Comparison of ENCODE assay signal across 27 cellular contexts in the genomic region with DNA sequence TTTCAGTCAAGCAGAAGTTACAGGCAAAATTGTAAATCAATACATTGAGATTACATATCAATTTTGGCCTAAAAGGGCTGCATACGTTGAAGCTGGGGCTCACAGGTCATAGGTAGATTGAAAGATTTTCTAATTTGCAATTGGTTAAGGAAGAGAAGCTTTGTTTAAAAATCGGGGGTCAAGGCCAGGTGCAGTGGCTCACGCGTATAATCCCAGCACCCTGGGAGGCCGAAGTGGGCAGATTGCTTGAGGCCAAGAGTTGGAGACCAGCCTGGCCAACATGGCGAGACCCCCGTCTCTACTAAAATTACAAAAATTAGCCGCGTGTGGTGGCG.
A peak's percentile ranks its signal among the peaks of the same experiment; 100 is the strongest.
DNase-seq lines count a peak whose midpoint lies in the region; ATAC-seq, FAIRE-seq and TF ChIP-seq lines count a peak whose summit lies in the region.
"Had no signal": no experiment of that assay in that cellular context is flagged by ENCODE, and none has a peak within 500 bp of the region (broad histone marks: within the 10 kb centered on the region; RNA-seq: fewer than 3 reads in every experiment).

No MANE protein-coding gene starts in this region.

- TF ChIP-seq CTCF in HepG2 (CRISPR knock-in tag; IDR thresholded peaks at IDR 0.05) = no peak
- no peak for TF ChIP-seq CTCF in right lobe of liver (IDR thresholded peaks at IDR 0.05)
- TF ChIP-seq CTCF in K562 (IDR thresholded peaks at IDR 0.05 in 2 of 3, conservative IDR thresholded peaks at IDR 0.05 in 1 of 3; ENCODE audit: insufficient read depth in 2 of 3, low read depth in 1 of 3, low read length in 3 of 3) = no peak

- H3K4me3 Mint-ChIP-seq in activated T-helper 17 cell treated with anti-CD3 and anti-CD28 coated beads, Interleukin-2, amount 50 U/mL, for 72 hours = peak overlapping the region; percentile 66
- H3K4me3 Mint-ChIP-seq: CD14-positive monocyte; CD4-positive, alpha-beta memory T cell; CD4-positive, CD25-positive, alpha-beta regulatory T cell; CD8-positive, alpha-beta memory T cell had no signal

- H3K27ac ChIP-seq in HepG2 (ENCODE audit: extremely low read length, insufficient read depth, low read length) = no peak overlapping the region
- no peak overlapping the region for H3K27ac ChIP-seq in right lobe of liver
- peak overlapping the region; percentile 91 for H3K27ac ChIP-seq in K562 (ENCODE audit: extremely low read depth, low read depth, low read length)
- H3K27ac ChIP-seq: BLaER1 had no signal

- H3K27ac Mint-ChIP-seq in activated T-helper 17 cell treated with anti-CD3 and anti-CD28 coated beads, Interleukin-2, amount 50 U/mL, for 72 hours = no peak overlapping the region

- DNase-seq in HepG2 (ENCODE audit: low spot score) (no peak), right lobe of liver (no peak), K562 (ENCODE audit: extremely low read depth in 1 of 4, low spot score in 3 of 4) (no peak)
- DNase-seq: 8988T; ACHN; BE2C; C1 segment of cervical spinal cord; CD4-positive, alpha-beta memory T cell; CD4-positive, CD25-positive, alpha-beta regulatory T cell; CD8-positive, alpha-beta memory T cell; COR-L47; DMS 273 treated with DMSO at 0.1 percent for 48 hours; DMS153; DMS53; DMS79; DND-41; EL; GDM1 had no signal

- H3K36me3 Mint-ChIP-seq in activated T-helper 17 cell treated with anti-CD3 and anti-CD28 coated beads, Interleukin-2, amount 50 U/mL, for 72 hours (ENCODE audit: low read depth) = peaks cover 15% of the 10 kb centered on the region
- H3K36me3 Mint-ChIP-seq: CD4-positive, alpha-beta memory T cell had no signal

- H3K4me2 ChIP-seq in HepG2 (ENCODE audit: low read depth, low read length) = no peak overlapping the region
- H3K4me2 ChIP-seq in K562 (ENCODE audit: insufficient read depth, low read length) = peak overlapping the region; percentile 81; the same call in 1 of the 2 replicates
- H3K4me2 ChIP-seq: BLaER1 had no signal

- FAIRE-seq in HepG2 (lab: Jason Lieb, UNC) = no peak
- no peak for FAIRE-seq in K562 (lab: Jason Lieb, UNC)
- FAIRE-seq: A204.1, GM12878, GM12892, GM18507 had no signal

- H3K9ac ChIP-seq in HepG2 (ENCODE audit: insufficient read depth, low read depth, low read length) (no peak overlapping the region), K562 (ENCODE audit: insufficient read depth in 1 of 2, low read depth in 2 of 2, low read length in 2 of 2) (peak overlapping the region in 1 of 2 experiments; percentile 69; a peak in 2 of 4 replicates)
- H3K9ac ChIP-seq: BLaER1 had no signal

- H3K9me3 Mint-ChIP-seq in activated T-helper 17 cell treated with anti-CD3 and anti-CD28 coated beads, Interleukin-2, amount 50 U/mL, for 72 hours = no peaks in the 10 kb centered on the region
- H3K9me3 Mint-ChIP-seq: CD4-positive, alpha-beta memory T cell; CD8-positive, alpha-beta memory T cell had no signal

- no peak for TF ChIP-seq RAD21 in HepG2 (CRISPR knock-in tag; IDR thresholded peaks at IDR 0.05)
- no peak for TF ChIP-seq RAD21 in K562 (CRISPR knock-in tag; conservative IDR thresholded peaks at IDR 0.05 in 1 of 2, IDR thresholded peaks at IDR 0.05 in 1 of 2)

- H3K4me1 ChIP-seq in HepG2 (ENCODE audit: insufficient read depth, low read length) (peaks cover 68% of the 10 kb centered on the region), right lobe of liver (peaks cover 0 to 52% (median 16%) of the 10 kb centered on the region in 4 donors), K562 (replicated peaks in 1 of 2; ENCODE audit: control insufficient read depth in 2 of 2, insufficient read depth in 2 of 2, low read length in 2 of 2) (peaks cover 26 to 52% of the 10 kb centered on the region in 2 experiments)

- H3K9me1 ChIP-seq in K562 (ENCODE audit: control insufficient read depth, insufficient read depth, low read length) = no peaks in the 10 kb centered on the region

- no peak for ATAC-seq in HepG2
- no peak for ATAC-seq in right lobe of liver
- no peak for ATAC-seq in activated T-helper 17 cell treated with anti-CD3 and anti-CD28 coated beads, Interleukin-2, amount 50 U/mL, for 72 hours (replicated peaks)
- no peak for ATAC-seq in K562
- no peak for ATAC-seq in GM19467 (IDR thresholded peaks at IDR 0.05; ENCODE audit: unreplicated experiment)
- ATAC-seq in HG03442 (IDR thresholded peaks at IDR 0.05; ENCODE audit: unreplicated experiment) = no peak
- ATAC-seq: GM12878 had no signal

- no TSS peak for BruUV-seq in HepG2 (replicated peaks; lab: Mats Ljungman, UMichigan)
- no TSS peak for BruUV-seq in K562 (replicated peaks; lab: Mats Ljungman, UMichigan)

- no peak overlapping the region for H3K4me3 ChIP-seq in HepG2 (replicated peaks in 1 of 3; ENCODE audit: insufficient read depth in 1 of 3, low read depth in 2 of 3, low read length in 3 of 3)
- H3K4me3 ChIP-seq in right lobe of liver = no peak overlapping the region
- no peak overlapping the region for H3K4me3 ChIP-seq in K562
- H3K4me3 ChIP-seq: BLaER1, GM12878 had no signal

- H3K79me2 ChIP-seq in HepG2 (ENCODE audit: insufficient read depth, low read length) = no peaks in the 10 kb centered on the region
- H3K79me2 ChIP-seq in K562 (ENCODE audit: control insufficient read depth, insufficient read depth, low read length) = peaks cover 23% of the 10 kb centered on the region; the same call in 2 of the 3 replicates

- WGBS in HepG2 (ENCODE audit: low lambda C conversion rate) = 92% methylated on average over 10 of the region's 10 CpGs
- 96% methylated on average over 8 of the region's 10 CpGs for WGBS in right lobe of liver (ENCODE audit: insufficient coverage, low coverage, low lambda C conversion rate, missing lambda C conversion rate)
- 79% methylated on average over 10 of the region's 10 CpGs for WGBS in K562 (ENCODE audit: insufficient coverage, low coverage, missing lambda C conversion rate)

- no peak for TF ChIP-seq EP300 in HepG2 (IDR thresholded peaks at IDR 0.05; ENCODE audit: low read depth in 2 of 2, low read length in 2 of 2)
- TF ChIP-seq EP300 in HepG2 (CRISPR knock-in tag; IDR thresholded peaks at IDR 0.05; ENCODE audit: borderline replicate concordance) = no peak
- no peak for TF ChIP-seq EP300 in K562 (IDR thresholded peaks at IDR 0.05; ENCODE audit: low read length)

- H2AFZ ChIP-seq in HepG2 (ENCODE audit: low read length) (no peak overlapping the region), K562 (ENCODE audit: low read depth, low read length) (peak overlapping the region; percentile 97)

- in situ Hi-C loops in HepG2 (cut with HindIII; ENCODE audit: extremely low pct_ligation_motif_present, low pct_unique_long_range_greater_than_20kb) (no loop called here), K562 (cut with MboI) (no loop called here)

- peaks cover 12% of the 10 kb centered on the region for H3K4me1 Mint-ChIP-seq in activated T-helper 17 cell treated with anti-CD3 and anti-CD28 coated beads, Interleukin-2, amount 50 U/mL, for 72 hours

- POLR2A ChIA-PET in HepG2 (lab: Yijun Ruan, JAX) = interaction anchor here (0.8 kb wide), 1 partner anchor 10 kb away, joined by 3 read pairs; no protein-coding TSS in a partner anchor
- POLR2A ChIA-PET in K562 (lab: Yijun Ruan, JAX) = interaction anchor here (0.6 to 1.2 kb wide), 3 partner anchors 16 to 186 kb away, joined by 3 to 6 read pairs (median 4); no protein-coding TSS in a partner anchor

- H3K27me3 Mint-ChIP-seq in activated T-helper 17 cell treated with anti-CD3 and anti-CD28 coated beads, Interleukin-2, amount 50 U/mL, for 72 hours = no peaks in the 10 kb centered on the region
- H3K27me3 Mint-ChIP-seq: CD4-positive, alpha-beta memory T cell; CD4-positive, CD25-positive, alpha-beta regulatory T cell; CD8-positive, alpha-beta memory T cell had no signal

- intact Hi-C loops in HepG2 (cut with micrococcal nuclease; ENCODE audit: unreplicated experiment) (no loop called here), right lobe of liver (cut with DNase I) (no loop called here), K562 (cut with micrococcal nuclease) (loop anchor here (10.0 kb wide), 1 partner anchor 70 kb away; a partner anchor contains a TSS)

- H3K36me3 ChIP-seq in HepG2 (replicated peaks in 1 of 2; ENCODE audit: control insufficient read depth in 1 of 2, insufficient read depth in 2 of 2, low read length in 2 of 2) = no peaks in the 10 kb centered on the region
- H3K36me3 ChIP-seq in right lobe of liver = no peaks in the 10 kb centered on the region
- H3K36me3 ChIP-seq in K562 (ENCODE audit: control insufficient read depth, insufficient read depth, low read length) = peaks cover 8% of the 10 kb centered on the region; the same call in 2 of the 3 replicates
- H3K36me3 ChIP-seq: BE2C, BLaER1 had no signal

- no peaks in the 10 kb centered on the region for H4K20me1 ChIP-seq in HepG2 (ENCODE audit: insufficient read depth, low read length)
- no peaks in the 10 kb centered on the region for H4K20me1 ChIP-seq in K562 (replicated peaks; ENCODE audit: control insufficient read depth, insufficient read depth, low read length)
- H4K20me1 ChIP-seq: BLaER1 had no signal

- CTCF ChIA-PET in HepG2 (lab: Yijun Ruan, JAX; ENCODE audit: low intra/inter-chr PET ratio, low total read pairs) (no interaction called here), K562 (lab: Yijun Ruan, JAX; ENCODE audit: low intra/inter-chr PET ratio) (no interaction called here)

- H3K9me3 ChIP-seq in HepG2 (ENCODE audit: low read length) (no peaks in the 10 kb centered on the region), right lobe of liver (no peaks in the 10 kb centered on the region), K562 (replicated peaks; ENCODE audit: control insufficient read depth, insufficient read depth, low read depth, low read length) (peaks cover 5% of the 10 kb centered on the region)
- H3K9me3 ChIP-seq: BE2C had no signal

- no peak for TF ChIP-seq POLR2A in HepG2 (IDR thresholded peaks at IDR 0.05; ENCODE audit: insufficient read depth in 1 of 2, low read depth in 2 of 2, low read length in 2 of 2)
- no peak for TF ChIP-seq POLR2A in right lobe of liver (IDR thresholded peaks at IDR 0.05)
- TF ChIP-seq POLR2A in K562 (conservative IDR thresholded peaks at IDR 0.05) = no peak

- H3K27me3 ChIP-seq in HepG2 (ENCODE audit: control insufficient read depth in 1 of 2, insufficient read depth in 2 of 2, low read length in 2 of 2) (no peaks in the 10 kb centered on the region), right lobe of liver (no peaks in the 10 kb centered on the region), K562 (ENCODE audit: control insufficient read depth in 2 of 2, insufficient read depth in 2 of 2, low read length in 2 of 2) (no peaks in the 10 kb centered on the region; a peak in 1 of 5 replicates)
- H3K27me3 ChIP-seq: BE2C, BLaER1 had no signal

TF ChIP-seq in K562, 482 proteins besides CTCF, POLR2A, EP300 and RAD21 (continues in another document):
- no peak for TF ChIP-seq CREM (IDR thresholded peaks at IDR 0.05; ENCODE audit: low read depth)
- no peak for TF ChIP-seq HIVEP1 (CRISPR knock-in tag; IDR thresholded peaks at IDR 0.05)
- no peak for TF ChIP-seq HNRNPLL (IDR thresholded peaks at IDR 0.05; ENCODE audit: low read depth, low read length, poor library complexity, severe bottlenecking)
